21 cellular contexts compared by ENCODE assay signal in genomic region chr1:160357286-160358002, GRCh38. TPM values are rescaled to one million over a fixed set of nuclear protein-coding genes. Genes with fewer than 3 reads are reported as not detected.
"Had no signal": no experiment of that assay in that cellular context is flagged by ENCODE, and none has a peak within 500 bp of the region (broad histone marks: within the 10 kb centered on the region; RNA-seq: fewer than 3 reads in every experiment).

No MANE protein-coding gene starts in this region.

- H3K27ac Mint-ChIP-seq: activated naive CD8-positive, alpha-beta T cell treated with anti-CD3 and anti-CD28 coated beads, Interleukin-2, amount 10 ng/mL, durations not matched to agents 7 days and 5 days; WTC11 had no signal

- H3K4me1 Mint-ChIP-seq: activated naive CD8-positive, alpha-beta T cell treated with anti-CD3 and anti-CD28 coated beads, Interleukin-2, amount 10 ng/mL, durations not matched to agents 7 days and 5 days had no signal

- H3K9me3 Mint-ChIP-seq: activated naive CD8-positive, alpha-beta T cell treated with anti-CD3 and anti-CD28 coated beads, Interleukin-2, amount 10 ng/mL, durations not matched to agents 7 days and 5 days; natural killer cell treated with Interleukin-12 subunit alpha and Interleukin-12 subunit beta and Interleukin-15 and Interleukin-18, amount 100 ng/mL, for 72 hours; WTC11 had no signal

- DNase-seq: activated CD4-positive, alpha-beta T cell treated with anti-CD3 and anti-CD28 coated beads, Interleukin-2, amount 50 U/mL, for 1 hour; activated effector memory CD4-positive, alpha-beta T cell treated with anti-CD3 and anti-CD28 coated beads, Interleukin-2, amount 50 U/mL, for 16 hours; activated naive CD8-positive, alpha-beta T cell treated with anti-CD3 and anti-CD28 coated beads, Interleukin-2, amount 10 ng/mL, durations not matched to agents 7 days and 5 days; activated T-cell treated with anti-CD3 and anti-CD28 coated beads, Interleukin-2, amount 50 U/mL, for 1 hour; caudate nucleus; colonic mucosa; left cardiac atrium; occipital lobe; right lobe of liver; spleen; stimulated activated CD4-positive, alpha-beta T cell treated with anti-CD3 and anti-CD28 coated beads, Interleukin-1b, Interleukin-23, amount 100 ng/mL, for 48 hours; stimulated activated naive CD4-positive, alpha-beta T cell; T1000; upper lobe of left lung had no signal

- H3K9me3 ChIP-seq: colonic mucosa, prostate gland, right lobe of liver, spleen, suprapubic skin, upper lobe of left lung had no signal

- H3K27me3 Mint-ChIP-seq: activated naive CD8-positive, alpha-beta T cell treated with anti-CD3 and anti-CD28 coated beads, Interleukin-2, amount 10 ng/mL, durations not matched to agents 7 days and 5 days; natural killer cell treated with Interleukin-12 subunit alpha and Interleukin-12 subunit beta and Interleukin-15 and Interleukin-18, amount 100 ng/mL, for 72 hours had no signal

- H3K4me3 Mint-ChIP-seq: activated naive CD8-positive, alpha-beta T cell treated with anti-CD3 and anti-CD28 coated beads, Interleukin-2, amount 10 ng/mL, durations not matched to agents 7 days and 5 days; natural killer cell treated with Interleukin-12 subunit alpha and Interleukin-12 subunit beta and Interleukin-15 and Interleukin-18, amount 100 ng/mL, for 72 hours; WTC11 had no signal

- H3K4me3 ChIP-seq: colonic mucosa, lung, prostate gland, right lobe of liver, spleen, suprapubic skin, upper lobe of left lung had no signal

- H3K4me1 ChIP-seq: colonic mucosa, prostate gland, right lobe of liver, spleen, suprapubic skin, upper lobe of left lung had no signal

- H3K27me3 ChIP-seq: colonic mucosa, right lobe of liver, spleen, suprapubic skin, upper lobe of left lung had no signal

- H3K27ac ChIP-seq: colonic mucosa, prostate gland, right lobe of liver, spleen, suprapubic skin, upper lobe of left lung had no signal

RNA-seq across cellular contexts. Expression of gene NHLH1, which starts 9.4 kb away (rescaled TPM):
- total RNA-seq: mucosa of gallbladder, prostate gland had no signal

RNA-seq across cellular contexts. Expression of gene VANGL2, which starts 42.9 kb away (rescaled TPM):
- total RNA-seq: endothelial cell of umbilical vein; natural killer cell treated with Interleukin-12 subunit alpha and Interleukin-12 subunit beta and Interleukin-15 and Interleukin-18, amount 100 ng/mL, for 72 hours had no signal
